ENCODE assay signal across 13 cellular contexts in the genomic region with DNA sequence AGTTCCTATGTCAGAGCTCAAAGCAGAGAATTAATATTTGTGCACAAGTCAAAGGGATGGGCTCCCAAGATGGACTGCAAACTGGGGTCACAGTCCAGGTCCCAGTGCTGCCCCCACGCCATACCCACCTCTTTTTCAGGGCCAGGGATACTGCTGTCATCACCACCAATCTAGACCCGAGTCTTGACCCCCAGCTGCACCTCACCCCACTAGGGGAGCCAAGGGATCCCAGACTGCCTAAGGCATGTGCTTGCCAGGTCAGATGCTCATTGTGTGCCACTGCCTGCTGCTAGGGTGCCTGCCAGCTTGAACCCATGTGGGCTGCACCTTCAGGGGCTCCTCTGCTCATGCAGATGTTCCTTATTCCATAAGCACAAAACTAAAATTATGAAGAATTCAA.
DNase-seq lines count a peak whose midpoint lies in the region; ATAC-seq and TF ChIP-seq lines count a peak whose summit lies in the region.
"Had no signal": no experiment of that assay in that cellular context is flagged by ENCODE, and none has a peak within 500 bp of the region (broad histone marks: within the 10 kb centered on the region; RNA-seq: fewer than 3 reads in every experiment).

No MANE protein-coding gene starts in this region.

- CTCF ChIA-PET in WTC11 (lab: Charles Lee) = interaction anchor here (0.7 kb wide), 1 partner anchor 478 kb away, joined by 3 read pairs; no protein-coding TSS in a partner anchor

- no peak overlapping the region for H3K4me3 ChIP-seq in GM23338
- H3K4me3 ChIP-seq: BLaER1 treated with 17β-estradiol and CSF1 and Interleukin-3, amounts not matched to agents 10 nM and 100 nM had no signal

- H3K4me1 Mint-ChIP-seq in GM23338 (0 out of 3 replicates have a peak, but pooled peaks cover 2% of the 10 kb centered on the region), WTC11 (no peaks in the 10 kb centered on the region), chondrocyte (ENCODE audit: low read depth) (peaks cover 77% of the 10 kb centered on the region)
- H3K4me1 Mint-ChIP-seq: CD4-positive, CD25-positive, alpha-beta regulatory T cell; IgD-negative memory B cell had no signal

- no peaks in the 10 kb centered on the region for H3F3A ChIP-seq in GM23338 (replicated peaks; ENCODE audit: low read depth)

- H3K36me3 ChIP-seq in GM23338 (ENCODE audit: insufficient read depth) = no peaks in the 10 kb centered on the region
- H3K36me3 ChIP-seq: BLaER1 treated with 17β-estradiol and CSF1 and Interleukin-3, amounts not matched to agents 10 nM and 100 nM had no signal

- no peak overlapping the region for H3K27ac Mint-ChIP-seq in GM23338
- no peak overlapping the region for H3K27ac Mint-ChIP-seq in WTC11
- no peak overlapping the region for H3K27ac Mint-ChIP-seq in chondrocyte (ENCODE audit: unreplicated experiment)
- H3K27ac Mint-ChIP-seq: CD4-positive, CD25-positive, alpha-beta regulatory T cell; IgD-negative memory B cell had no signal

- H3K4me2 ChIP-seq in GM23338 = no peak overlapping the region
- H3K4me2 ChIP-seq: BLaER1 treated with 17β-estradiol and CSF1 and Interleukin-3, amounts not matched to agents 10 nM and 100 nM had no signal

- no peaks in the 10 kb centered on the region for H4K20me1 ChIP-seq in GM23338 (replicated peaks; ENCODE audit: insufficient read depth)
- H4K20me1 ChIP-seq: BLaER1 treated with 17β-estradiol and CSF1 and Interleukin-3, amounts not matched to agents 10 nM and 100 nM had no signal

- H3K4me3 Mint-ChIP-seq in GM23338 (no peak overlapping the region), WTC11 (no peak overlapping the region), chondrocyte (ENCODE audit: unreplicated experiment) (no peak overlapping the region)
- H3K4me3 Mint-ChIP-seq: CD4-positive, CD25-positive, alpha-beta regulatory T cell; IgD-negative memory B cell had no signal

- POLR2A ChIA-PET in WTC11 (lab: Charles Lee) = no interaction called here

- DNase-seq in GM23338 (ENCODE audit: low spot score) = no peak
- no peak for DNase-seq in WTC11 (ENCODE audit: low spot score)
- DNase-seq in chondrocyte (ENCODE audit: low spot score) = no peak
- DNase-seq in OCI-M1 (lab: John Stamatoyannopoulos, UW) = no peak
- DNase-seq in DMS53 (lab: John Stamatoyannopoulos, UW) = no peak
- DNase-seq: ACHN; CD4-positive, CD25-positive, alpha-beta regulatory T cell; KG1 had no signal

- peaks cover 2% of the 10 kb centered on the region for H3K27me3 Mint-ChIP-seq in GM23338 (ENCODE audit: insufficient read depth, low read depth, poor library complexity)
- H3K27me3 Mint-ChIP-seq in WTC11 (ENCODE audit: low read depth) = no peaks in the 10 kb centered on the region
- H3K27me3 Mint-ChIP-seq in chondrocyte (ENCODE audit: low read depth) = no peaks in the 10 kb centered on the region
- H3K27me3 Mint-ChIP-seq: CD4-positive, CD25-positive, alpha-beta regulatory T cell; IgD-negative memory B cell had no signal

- no peaks in the 10 kb centered on the region for H3K9me3 Mint-ChIP-seq in GM23338
- no peaks in the 10 kb centered on the region for H3K9me3 Mint-ChIP-seq in WTC11
- no peaks in the 10 kb centered on the region for H3K9me3 Mint-ChIP-seq in chondrocyte (ENCODE audit: low read depth)
- H3K9me3 Mint-ChIP-seq: CD4-positive, CD25-positive, alpha-beta regulatory T cell; IgD-negative memory B cell had no signal

- peaks cover 4% of the 10 kb centered on the region for H3K9me2 ChIP-seq in GM23338 (ENCODE audit: insufficient read depth)

- no peak for TF ChIP-seq CTCF in GM23338 (conservative IDR thresholded peaks at IDR 0.05; ENCODE audit: low read depth in 2 of 2)
- TF ChIP-seq CTCF in WTC11 (IDR thresholded peaks at IDR 0.05) = no peak
- no peak for TF ChIP-seq CTCF in chondrocyte (IDR thresholded peaks at IDR 0.05)

- H3K36me3 Mint-ChIP-seq in GM23338 (ENCODE audit: low read depth) = no peaks in the 10 kb centered on the region
- no peaks in the 10 kb centered on the region for H3K36me3 Mint-ChIP-seq in WTC11
- H3K36me3 Mint-ChIP-seq in chondrocyte (ENCODE audit: low read depth) = no peaks in the 10 kb centered on the region
- H3K36me3 Mint-ChIP-seq: CD4-positive, CD25-positive, alpha-beta regulatory T cell; IgD-negative memory B cell had no signal

- no peaks in the 10 kb centered on the region for H3K27me3 ChIP-seq in GM23338 (ENCODE audit: insufficient read depth)
- H3K27me3 ChIP-seq: BLaER1 treated with 17β-estradiol and CSF1 and Interleukin-3, amounts not matched to agents 10 nM and 100 nM had no signal

- no peaks in the 10 kb centered on the region for H3K4me1 ChIP-seq in GM23338 (ENCODE audit: insufficient read depth)

- H3K27ac ChIP-seq in GM23338 (ENCODE audit: low read depth) = no peak overlapping the region
- H3K27ac ChIP-seq: BLaER1 treated with 17β-estradiol and CSF1 and Interleukin-3, amounts not matched to agents 10 nM and 100 nM had no signal

- peak; percentile 32; the same call in 1 of the 3 replicates for ATAC-seq in GM23338
- peak; percentile 26 for ATAC-seq in HG03354 (IDR thresholded peaks at IDR 0.05; ENCODE audit: poor library complexity, severe bottlenecking, unreplicated experiment)
- peak; percentile 57; the same call in 1 of the 2 replicates for ATAC-seq in WTC11
- no peak for ATAC-seq in HG03378 (IDR thresholded peaks at IDR 0.05; ENCODE audit: unreplicated experiment)
- ATAC-seq: HCT116 had no signal

- H3K79me2 ChIP-seq in GM23338 (replicated peaks; ENCODE audit: insufficient read depth) = no peaks in the 10 kb centered on the region

- 0 out of 2 replicates have a peak overlapping the region, but pooled peaks have one; percentile 43 for H2AFZ ChIP-seq in GM23338

TF ChIP-seq in GM23338, 12 proteins besides CTCF, POLR2A, EP300 and RAD21:
- TF ChIP-seq ZNF331 (CRISPR knock-in tag; IDR thresholded peaks at IDR 0.05; ENCODE audit: low read depth) (no peak), JUNB (IDR thresholded peaks at IDR 0.05; ENCODE audit: unreplicated experiment) (no peak), STAT1 (IDR thresholded peaks at IDR 0.05; ENCODE audit: unreplicated experiment) (no peak), NANOG (IDR thresholded peaks at IDR 0.05; ENCODE audit: borderline replicate concordance) (no peak)

TF ChIP-seq in WTC11, 78 proteins besides CTCF, POLR2A, EP300 and RAD21 (continues in another document):
- TF ChIP-seq, protein P1, sequence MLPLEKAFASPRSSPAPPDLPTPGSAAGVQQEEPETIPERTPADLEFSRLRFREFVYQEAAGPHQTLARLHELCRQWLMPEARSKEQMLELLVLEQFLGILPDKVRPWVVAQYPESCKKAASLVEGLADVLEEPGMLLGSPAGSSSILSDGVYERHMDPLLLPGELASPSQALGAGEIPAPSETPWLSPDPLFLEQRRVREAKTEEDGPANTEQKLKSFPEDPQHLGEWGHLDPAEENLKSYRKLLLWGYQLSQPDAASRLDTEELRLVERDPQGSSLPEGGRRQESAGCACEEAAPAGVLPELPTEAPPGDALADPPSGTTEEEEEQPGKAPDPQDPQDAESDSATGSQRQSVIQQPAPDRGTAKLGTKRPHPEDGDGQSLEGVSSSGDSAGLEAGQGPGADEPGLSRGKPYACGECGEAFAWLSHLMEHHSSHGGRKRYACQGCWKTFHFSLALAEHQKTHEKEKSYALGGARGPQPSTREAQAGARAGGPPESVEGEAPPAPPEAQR (CRISPR knock-in tag; IDR thresholded peaks at IDR 0.05) = no peak
- TF ChIP-seq GTF2I (CRISPR knock-in tag; conservative IDR thresholded peaks at IDR 0.05) (no peak), TP53 (CRISPR knock-in tag; IDR thresholded peaks at IDR 0.05) (no peak), RORB (CRISPR knock-in tag; IDR thresholded peaks at IDR 0.05) (no peak)
- TF ChIP-seq, protein P2, sequence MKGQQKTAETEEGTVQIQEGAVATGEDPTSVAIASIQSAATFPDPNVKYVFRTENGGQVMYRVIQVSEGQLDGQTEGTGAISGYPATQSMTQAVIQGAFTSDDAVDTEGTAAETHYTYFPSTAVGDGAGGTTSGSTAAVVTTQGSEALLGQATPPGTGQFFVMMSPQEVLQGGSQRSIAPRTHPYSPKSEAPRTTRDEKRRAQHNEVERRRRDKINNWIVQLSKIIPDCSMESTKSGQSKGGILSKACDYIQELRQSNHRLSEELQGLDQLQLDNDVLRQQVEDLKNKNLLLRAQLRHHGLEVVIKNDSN (CRISPR knock-in tag; IDR thresholded peaks at IDR 0.05) = no peak
- TF ChIP-seq, protein P3, sequence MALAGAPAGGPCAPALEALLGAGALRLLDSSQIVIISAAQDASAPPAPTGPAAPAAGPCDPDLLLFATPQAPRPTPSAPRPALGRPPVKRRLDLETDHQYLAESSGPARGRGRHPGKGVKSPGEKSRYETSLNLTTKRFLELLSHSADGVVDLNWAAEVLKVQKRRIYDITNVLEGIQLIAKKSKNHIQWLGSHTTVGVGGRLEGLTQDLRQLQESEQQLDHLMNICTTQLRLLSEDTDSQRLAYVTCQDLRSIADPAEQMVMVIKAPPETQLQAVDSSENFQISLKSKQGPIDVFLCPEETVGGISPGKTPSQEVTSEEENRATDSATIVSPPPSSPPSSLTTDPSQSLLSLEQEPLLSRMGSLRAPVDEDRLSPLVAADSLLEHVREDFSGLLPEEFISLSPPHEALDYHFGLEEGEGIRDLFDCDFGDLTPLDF (CRISPR knock-in tag; IDR thresholded peaks at IDR 0.05) = no peak
- TF ChIP-seq, protein P4, sequence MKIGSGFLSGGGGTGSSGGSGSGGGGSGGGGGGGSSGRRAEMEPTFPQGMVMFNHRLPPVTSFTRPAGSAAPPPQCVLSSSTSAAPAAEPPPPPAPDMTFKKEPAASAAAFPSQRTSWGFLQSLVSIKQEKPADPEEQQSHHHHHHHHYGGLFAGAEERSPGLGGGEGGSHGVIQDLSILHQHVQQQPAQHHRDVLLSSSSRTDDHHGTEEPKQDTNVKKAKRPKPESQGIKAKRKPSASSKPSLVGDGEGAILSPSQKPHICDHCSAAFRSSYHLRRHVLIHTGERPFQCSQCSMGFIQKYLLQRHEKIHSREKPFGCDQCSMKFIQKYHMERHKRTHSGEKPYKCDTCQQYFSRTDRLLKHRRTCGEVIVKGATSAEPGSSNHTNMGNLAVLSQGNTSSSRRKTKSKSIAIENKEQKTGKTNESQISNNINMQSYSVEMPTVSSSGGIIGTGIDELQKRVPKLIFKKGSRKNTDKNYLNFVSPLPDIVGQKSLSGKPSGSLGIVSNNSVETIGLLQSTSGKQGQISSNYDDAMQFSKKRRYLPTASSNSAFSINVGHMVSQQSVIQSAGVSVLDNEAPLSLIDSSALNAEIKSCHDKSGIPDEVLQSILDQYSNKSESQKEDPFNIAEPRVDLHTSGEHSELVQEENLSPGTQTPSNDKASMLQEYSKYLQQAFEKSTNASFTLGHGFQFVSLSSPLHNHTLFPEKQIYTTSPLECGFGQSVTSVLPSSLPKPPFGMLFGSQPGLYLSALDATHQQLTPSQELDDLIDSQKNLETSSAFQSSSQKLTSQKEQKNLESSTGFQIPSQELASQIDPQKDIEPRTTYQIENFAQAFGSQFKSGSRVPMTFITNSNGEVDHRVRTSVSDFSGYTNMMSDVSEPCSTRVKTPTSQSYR (CRISPR knock-in tag; IDR thresholded peaks at IDR 0.05) = no peak
